ENCODE assay signal across 19 cellular contexts in the genomic region with DNA sequence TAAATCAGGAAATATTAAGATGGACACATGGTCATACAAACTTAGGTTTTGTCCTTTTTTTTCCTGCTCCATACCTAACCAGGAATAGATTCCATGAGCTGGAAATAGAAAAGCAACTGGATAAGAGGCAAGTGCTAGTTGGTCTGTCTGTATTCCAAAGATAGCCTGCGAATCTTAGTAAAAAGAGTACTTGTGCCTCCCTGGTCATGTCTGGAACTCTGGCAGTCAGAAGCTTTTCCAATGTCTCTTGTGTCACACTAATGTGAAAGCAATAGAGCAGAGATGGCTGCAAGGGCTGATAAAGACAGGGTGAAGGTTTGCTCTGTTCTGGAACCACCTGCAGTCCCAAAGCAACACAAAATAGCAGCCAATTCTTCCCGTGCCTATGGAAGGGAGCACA.
"Had no signal": no experiment of that assay in that cellular context is flagged by ENCODE, and none has a peak within 500 bp of the region (broad histone marks: within the 10 kb centered on the region; RNA-seq: fewer than 3 reads in every experiment).

No MANE protein-coding gene starts in this region.

- H2AFZ ChIP-seq: parathyroid adenoma had no signal

- ATAC-seq: esophagus mucosa; left lobe of liver; sciatic nerve; stimulated activated naive CD8-positive, alpha-beta T cell treated with anti-CD3 and anti-CD28 coated beads, Interleukin-15, Interleukin-2, amounts not matched to agents 100 U/mL and 50 U/mL, for 24 hours; upper lobe of right lung had no signal

- FAIRE-seq: endometrium, frontal cortex had no signal

- H3K9me3 ChIP-seq: prostate gland, tibial artery, upper lobe of right lung, vagina had no signal

- H3K36me3 ChIP-seq: prostate gland, tibial artery, upper lobe of right lung, vagina had no signal

- H3K27ac ChIP-seq: parathyroid adenoma, prostate gland, skin epidermis, tibial artery, upper lobe of right lung, vagina had no signal

- H3K27ac Mint-ChIP-seq: naive B cell, nephron progenitor cell had no signal

- H3K4me3 Mint-ChIP-seq: naive B cell, nephron progenitor cell had no signal

- H3K27me3 Mint-ChIP-seq: naive B cell had no signal

- H3K4me1 Mint-ChIP-seq: naive B cell, nephron progenitor cell had no signal

- H3K27me3 ChIP-seq: tibial artery, upper lobe of right lung, vagina had no signal

- H3K4me3 ChIP-seq: lung, prostate gland, skin epidermis, tibial artery, upper lobe of right lung, vagina had no signal

- H3K4me1 ChIP-seq: parathyroid adenoma, prostate gland, tibial artery, upper lobe of right lung, vagina had no signal

- DNase-seq: effector memory CD4-positive, alpha-beta T cell; islet precursor cell; mesenchymal stem cell; midbrain; naive B cell; nephron progenitor cell; stimulated activated naive CD8-positive, alpha-beta T cell treated with anti-CD3 and anti-CD28 coated beads, Interleukin-15, Interleukin-2, amounts not matched to agents 100 U/mL and 50 U/mL, for 24 hours; tibial artery; upper lobe of right lung had no signal

- H3K9ac ChIP-seq: parathyroid adenoma had no signal

- H3K79me2 ChIP-seq: parathyroid adenoma had no signal

- H3K36me3 Mint-ChIP-seq: naive B cell had no signal
